ENCODE assay signal across 8 cellular contexts in the genomic region with DNA sequence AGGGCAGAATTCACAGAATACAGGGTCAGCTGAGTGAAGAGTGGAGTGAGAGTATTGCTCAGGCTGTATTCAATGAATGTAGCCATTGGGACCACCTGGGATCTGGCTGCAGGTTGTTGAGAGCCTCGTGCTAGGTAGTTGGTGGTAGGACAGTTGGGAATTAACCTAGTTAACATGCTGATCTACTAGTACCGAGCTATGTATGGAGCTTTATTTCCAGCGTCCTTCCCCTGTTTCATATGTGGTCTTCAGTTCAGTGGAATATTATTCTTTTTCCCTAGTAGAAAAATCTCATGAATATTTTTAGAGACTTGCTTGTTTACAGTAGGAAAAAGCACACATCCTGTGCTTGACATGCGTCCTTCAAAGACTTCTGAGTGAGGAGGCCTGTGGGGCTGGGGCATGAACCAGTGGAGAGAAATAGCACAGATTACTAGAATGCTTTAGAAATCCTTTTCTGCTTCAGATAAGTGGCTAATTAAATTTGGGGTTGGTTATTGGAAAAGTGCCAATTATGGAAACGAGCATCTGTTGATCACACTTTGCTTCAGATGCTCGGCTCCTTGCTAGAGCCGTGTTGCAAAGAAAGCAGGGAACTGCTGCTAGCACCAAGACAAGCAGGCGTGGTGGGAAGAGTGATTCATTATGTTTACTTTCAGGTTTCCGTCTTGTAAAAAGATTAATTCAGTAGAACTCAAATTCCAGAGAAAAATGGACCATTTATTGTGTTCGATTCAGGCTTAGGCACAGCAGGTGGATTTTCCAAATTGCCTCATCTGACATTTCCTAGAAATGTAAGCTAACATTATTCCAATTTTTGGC. TPM values are rescaled to one million over a fixed set of nuclear protein-coding genes. Genes with fewer than 3 reads are reported as not detected.
A peak's percentile ranks its signal among the peaks of the same experiment; 100 is the strongest.
DNase-seq lines count a peak whose midpoint lies in the region; ATAC-seq and TF ChIP-seq lines count a peak whose summit lies in the region.

No MANE protein-coding gene starts in this region.

- no peaks in the 10 kb centered on the region for H3K79me2 ChIP-seq in neural progenitor cell (ENCODE audit: low read depth)

- no peaks in the 10 kb centered on the region for H3F3A ChIP-seq in neural progenitor cell (ENCODE audit: low read depth)

- H3K4me3 ChIP-seq in foreskin fibroblast (ENCODE audit: low read depth in 1 of 2, low read length in 2 of 2) (no peak overlapping the region), stomach (no peak overlapping the region), neural progenitor cell (no peak overlapping the region)

- peak overlapping the region; percentile 90 for H3K27ac Mint-ChIP-seq in activated T-helper 1 cell treated with anti-CD3 and anti-CD28 coated beads, Interleukin-12 subunit alpha, Interleukin-12 subunit beta, Interleukin-2, Interleukin-4 antibody, amounts not matched to agents 30 ng/mL and 10 ng/mL and 1 ng/mL, durations not matched to agents 14 hours and 24 hours and 36 hours
- no peak overlapping the region for H3K27ac Mint-ChIP-seq in neural progenitor cell

- DNase-seq in DMS 273 (lab: John Stamatoyannopoulos, UW; ENCODE audit: unreplicated experiment) (peak; percentile 96), NCI-H187 treated with DMSO at 0.1 percent for 48 hours (lab: John Stamatoyannopoulos, UW) (peak; percentile 45), foreskin fibroblast (peak; percentile 75 to 85), stomach (peak; percentile 34), medulla oblongata (ENCODE audit: extremely low spot score) (no peak), neural progenitor cell (ENCODE audit: low spot score) (no peak)
- DNase-seq in activated T-helper 1 cell treated with anti-CD3 and anti-CD28 coated beads, Interleukin-12 subunit alpha, Interleukin-12 subunit beta, Interleukin-2, Interleukin-4 antibody, amounts not matched to agents 30 ng/mL and 10 ng/mL and 1 ng/mL, durations not matched to agents 14 hours and 24 hours and 36 hours (ENCODE audit: low spot score) = no peak

- H3K4me3 Mint-ChIP-seq in activated T-helper 1 cell treated with anti-CD3 and anti-CD28 coated beads, Interleukin-12 subunit alpha, Interleukin-12 subunit beta, Interleukin-2, Interleukin-4 antibody, amounts not matched to agents 30 ng/mL and 10 ng/mL and 1 ng/mL, durations not matched to agents 14 hours and 24 hours and 36 hours = peak overlapping the region; percentile 71
- no peak overlapping the region for H3K4me3 Mint-ChIP-seq in neural progenitor cell

- H3K4me1 ChIP-seq in stomach (peaks cover 20 to 31% (median 23%) of the 10 kb centered on the region in 4 donors), neural progenitor cell (no peaks in the 10 kb centered on the region)

- H3K36me3 ChIP-seq in stomach = no peaks in the 10 kb centered on the region
- H3K36me3 ChIP-seq in neural progenitor cell = no peaks in the 10 kb centered on the region

- intact Hi-C loops in activated T-helper 1 cell treated with anti-CD3 and anti-CD28 coated beads, Interleukin-12 subunit alpha, Interleukin-12 subunit beta, Interleukin-2, Interleukin-4 antibody, amounts not matched to agents 30 ng/mL and 10 ng/mL and 1 ng/mL, durations not matched to agents 14 hours and 24 hours and 36 hours (cut with micrococcal nuclease) = loop anchor here (1.0 to 2.0 kb wide), 5 partner anchors 14 to 48 kb away; no protein-coding TSS in a partner anchor
- intact Hi-C loops in stomach (cut with DNase I; ENCODE audit: low total_unique reads) = no loop called here

- no peaks in the 10 kb centered on the region for H4K20me1 ChIP-seq in neural progenitor cell (ENCODE audit: low read depth)

- H3K27ac ChIP-seq in stomach (peak overlapping the region; percentile 6 to 44 (median 25)), neural progenitor cell (no peak overlapping the region)

- WGBS in stomach, 5 donors = 27 to 45% (median 33%) methylated on average over 10 of the region's 10 CpGs

- no peak overlapping the region for H3K9ac ChIP-seq in neural progenitor cell

- no peaks in the 10 kb centered on the region for H3K9me3 ChIP-seq in stomach
- no peaks in the 10 kb centered on the region for H3K9me3 ChIP-seq in neural progenitor cell (ENCODE audit: low read depth)

- no peak for ATAC-seq in GM21423 (IDR thresholded peaks at IDR 0.05; ENCODE audit: unreplicated experiment)

- H3K27me3 Mint-ChIP-seq in activated T-helper 1 cell treated with anti-CD3 and anti-CD28 coated beads, Interleukin-12 subunit alpha, Interleukin-12 subunit beta, Interleukin-2, Interleukin-4 antibody, amounts not matched to agents 30 ng/mL and 10 ng/mL and 1 ng/mL, durations not matched to agents 14 hours and 24 hours and 36 hours (ENCODE audit: insufficient read depth) = no peaks in the 10 kb centered on the region
- H3K27me3 Mint-ChIP-seq in neural progenitor cell (ENCODE audit: insufficient read depth, low read depth) = no peaks in the 10 kb centered on the region

- H3K4me1 Mint-ChIP-seq in activated T-helper 1 cell treated with anti-CD3 and anti-CD28 coated beads, Interleukin-12 subunit alpha, Interleukin-12 subunit beta, Interleukin-2, Interleukin-4 antibody, amounts not matched to agents 30 ng/mL and 10 ng/mL and 1 ng/mL, durations not matched to agents 14 hours and 24 hours and 36 hours (ENCODE audit: low read depth) = peaks cover 79% of the 10 kb centered on the region
- H3K4me1 Mint-ChIP-seq in neural progenitor cell = peaks cover 14% of the 10 kb centered on the region

- TF ChIP-seq CTCF in foreskin fibroblast (IDR thresholded peaks at IDR 0.05; ENCODE audit: low read depth, low read length) (no peak), stomach (IDR thresholded peaks at IDR 0.05) (no peak), neural progenitor cell (IDR thresholded peaks at IDR 0.05) (no peak)

- H3K36me3 Mint-ChIP-seq in activated T-helper 1 cell treated with anti-CD3 and anti-CD28 coated beads, Interleukin-12 subunit alpha, Interleukin-12 subunit beta, Interleukin-2, Interleukin-4 antibody, amounts not matched to agents 30 ng/mL and 10 ng/mL and 1 ng/mL, durations not matched to agents 14 hours and 24 hours and 36 hours (ENCODE audit: low read depth) = peaks cover 22% of the 10 kb centered on the region
- H3K36me3 Mint-ChIP-seq in neural progenitor cell = no peaks in the 10 kb centered on the region

- no peak overlapping the region for H2AFZ ChIP-seq in neural progenitor cell (replicated peaks)

- TF ChIP-seq POLR2A in stomach (IDR thresholded peaks at IDR 0.05) = no peak

- TF ChIP-seq EP300 in stomach (IDR thresholded peaks at IDR 0.05) = no peak

- H3K4me2 ChIP-seq in neural progenitor cell = no peak overlapping the region

- H3K27me3 ChIP-seq in stomach = no peaks in the 10 kb centered on the region
- H3K27me3 ChIP-seq in neural progenitor cell = no peaks in the 10 kb centered on the region

- H3K9me3 Mint-ChIP-seq in activated T-helper 1 cell treated with anti-CD3 and anti-CD28 coated beads, Interleukin-12 subunit alpha, Interleukin-12 subunit beta, Interleukin-2, Interleukin-4 antibody, amounts not matched to agents 30 ng/mL and 10 ng/mL and 1 ng/mL, durations not matched to agents 14 hours and 24 hours and 36 hours = peaks cover 19% of the 10 kb centered on the region
- H3K9me3 Mint-ChIP-seq in neural progenitor cell = no peaks in the 10 kb centered on the region

RNA-seq across cellular contexts. Expression of a gene that starts 53.6 kb away (rescaled TPM):
- total RNA-seq in activated T-helper 1 cell treated with anti-CD3 and anti-CD28 coated beads, Interleukin-12 subunit alpha, Interleukin-12 subunit beta, Interleukin-2, Interleukin-4 antibody, amounts not matched to agents 30 ng/mL and 10 ng/mL and 1 ng/mL, durations not matched to agents 14 hours and 24 hours and 36 hours = 163 and 164 TPM in 2 replicates
- 100 to 1,000 TPM in 1 of 5 donors, 10 to 100 TPM in 4; 19.8 to 104 (median 54.9) TPM for total RNA-seq in stomach
- polyA plus RNA-seq in stomach = 10 to 100 TPM; 31.7 to 61.3 (median 35.0) TPM
- total RNA-seq in neural progenitor cell (ENCODE audit: low replicate concordance) = 41.6 and 48.7 TPM in 2 replicates

Comparison
In these comparisons a context has a peak if more than half of its experiments do, and no peak if none do; other contexts are left out.
1. DNase-seq: peak in DMS 273 (single experiment), NCI-H187 treated with DMSO at 0.1 percent for 48 hours (single experiment), foreskin fibroblast (2 of 2) and stomach (single experiment); none in activated T-helper 1 cell treated with anti-CD3 and anti-CD28 coated beads, Interleukin-12 subunit alpha, Interleukin-12 subunit beta, Interleukin-2, Interleukin-4 antibody, amounts not matched to agents 30 ng/mL and 10 ng/mL and 1 ng/mL, durations not matched to agents 14 hours and 24 hours and 36 hours (single experiment), medulla oblongata (single experiment) and neural progenitor cell (single experiment).